Comparison of ENCODE assay signal across 1 cellular context in genomic region chr17:14737984-14738651, GRCh38.
TF ChIP-seq lines count a peak whose summit lies in the region.

No MANE protein-coding gene starts in this region.

TF ChIP-seq in K562, 482 proteins besides CTCF, POLR2A, EP300 and RAD21 (continued from another document):
- TF ChIP-seq FOXP4 (CRISPR knock-in tag; IDR thresholded peaks at IDR 0.05; ENCODE audit: borderline replicate concordance) (no peak), MBD2 (IDR thresholded peaks at IDR 0.05; ENCODE audit: borderline replicate concordance, low read depth) (no peak), KAT2B (IDR thresholded peaks at IDR 0.05; ENCODE audit: low read depth, low read length) (no peak), C11orf30 (IDR thresholded peaks at IDR 0.05; ENCODE audit: low read depth) (0 out of 2 replicates have a peak, but pooled peaks have one; percentile 18), ZNF449 (CRISPR knock-in tag; IDR thresholded peaks at IDR 0.05) (no peak), FOXO4 (CRISPR knock-in tag; IDR thresholded peaks at IDR 0.05) (no peak), ZNF316 (IDR thresholded peaks at IDR 0.05) (0 out of 2 replicates have a peak, but pooled peaks have one; percentile 11)
